In genomic region chr12:55715833-55716581, GRCh38 we compare ENCODE assay signal across 1 cellular context.
TF ChIP-seq lines count a peak whose summit lies in the region.

TSS of gene BLOC1S1 (plus strand) at chr12:55716046. CDS start at chr12:55716052, 6 bp downstream.

TF ChIP-seq in HEK293, 187 proteins besides CTCF, POLR2A, EP300 and RAD21 (continued from another document and continues in another):
- TF ChIP-seq, protein P1, sequence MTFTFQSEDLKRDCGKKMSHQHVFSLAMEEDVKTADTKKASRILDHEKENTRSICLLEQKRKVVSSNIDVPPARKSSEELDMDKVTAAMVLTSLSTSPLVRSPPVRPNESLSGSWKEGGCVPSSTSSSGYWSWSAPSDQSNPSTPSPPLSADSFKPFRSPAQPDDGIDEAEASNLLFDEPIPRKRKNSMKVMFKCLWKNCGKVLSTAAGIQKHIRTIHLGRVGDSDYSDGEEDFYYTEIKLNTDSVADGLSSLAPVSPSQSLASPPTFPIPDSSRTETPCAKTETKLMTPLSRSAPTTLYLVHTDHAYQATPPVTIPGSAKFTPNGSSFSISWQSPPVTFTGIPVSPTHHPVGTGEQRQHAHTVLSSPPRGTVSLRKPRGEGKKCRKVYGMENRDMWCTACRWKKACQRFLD (tag by site-specific recombination; IDR thresholded peaks at IDR 0.05): peak; percentile 95
- TF ChIP-seq ZNF423 (tag by site-specific recombination; IDR thresholded peaks at IDR 0.05): peak; percentile 81
- peak; percentile 89 for TF ChIP-seq ZNF692 (tag by site-specific recombination; IDR thresholded peaks at IDR 0.05)
- TF ChIP-seq, protein P2, sequence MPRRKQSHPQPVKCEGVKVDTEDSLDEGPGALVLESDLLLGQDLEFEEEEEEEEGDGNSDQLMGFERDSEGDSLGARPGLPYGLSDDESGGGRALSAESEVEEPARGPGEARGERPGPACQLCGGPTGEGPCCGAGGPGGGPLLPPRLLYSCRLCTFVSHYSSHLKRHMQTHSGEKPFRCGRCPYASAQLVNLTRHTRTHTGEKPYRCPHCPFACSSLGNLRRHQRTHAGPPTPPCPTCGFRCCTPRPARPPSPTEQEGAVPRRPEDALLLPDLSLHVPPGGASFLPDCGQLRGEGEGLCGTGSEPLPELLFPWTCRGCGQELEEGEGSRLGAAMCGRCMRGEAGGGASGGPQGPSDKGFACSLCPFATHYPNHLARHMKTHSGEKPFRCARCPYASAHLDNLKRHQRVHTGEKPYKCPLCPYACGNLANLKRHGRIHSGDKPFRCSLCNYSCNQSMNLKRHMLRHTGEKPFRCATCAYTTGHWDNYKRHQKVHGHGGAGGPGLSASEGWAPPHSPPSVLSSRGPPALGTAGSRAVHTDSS (tag by site-specific recombination; IDR thresholded peaks at IDR 0.05): no peak
- peak; percentile 34; the same call in 1 of the 2 replicates for TF ChIP-seq TSHZ1 (tag by site-specific recombination; IDR thresholded peaks at IDR 0.05; ENCODE audit: borderline replicate concordance)
- TF ChIP-seq, protein P3, sequence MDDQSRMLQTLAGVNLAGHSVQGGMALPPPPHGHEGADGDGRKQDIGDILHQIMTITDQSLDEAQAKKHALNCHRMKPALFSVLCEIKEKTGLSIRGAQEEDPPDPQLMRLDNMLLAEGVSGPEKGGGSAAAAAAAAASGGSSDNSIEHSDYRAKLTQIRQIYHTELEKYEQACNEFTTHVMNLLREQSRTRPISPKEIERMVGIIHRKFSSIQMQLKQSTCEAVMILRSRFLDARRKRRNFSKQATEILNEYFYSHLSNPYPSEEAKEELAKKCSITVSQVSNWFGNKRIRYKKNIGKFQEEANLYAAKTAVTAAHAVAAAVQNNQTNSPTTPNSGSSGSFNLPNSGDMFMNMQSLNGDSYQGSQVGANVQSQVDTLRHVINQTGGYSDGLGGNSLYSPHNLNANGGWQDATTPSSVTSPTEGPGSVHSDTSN (CRISPR knock-in tag; IDR thresholded peaks at IDR 0.05): no peak
- TF ChIP-seq ZNF701 (tag by site-specific recombination; IDR thresholded peaks at IDR 0.05): 0 out of 2 replicates have a peak, but pooled peaks have one; percentile 59
- TF ChIP-seq ZNF658 (tag by site-specific recombination; IDR thresholded peaks at IDR 0.05): no peak
- TF ChIP-seq ZNF580 (tag by site-specific recombination; IDR thresholded peaks at IDR 0.05): peak; percentile 95
- 0 out of 2 replicates have a peak, but pooled peaks have one; percentile 18 for TF ChIP-seq ZNF292 (tag by site-specific recombination; IDR thresholded peaks at IDR 0.05; ENCODE audit: borderline replicate concordance, low read depth)
- 0 out of 2 replicates have a peak, but pooled peaks have one; percentile 41 for TF ChIP-seq ZSCAN16 (tag by site-specific recombination; IDR thresholded peaks at IDR 0.05)
- no peak for TF ChIP-seq ZNF560 (tag by site-specific recombination; IDR thresholded peaks at IDR 0.05; ENCODE audit: borderline replicate concordance)
- TF ChIP-seq GLIS1 (tag by site-specific recombination; IDR thresholded peaks at IDR 0.05): peak; percentile 80
- TF ChIP-seq, protein P4, sequence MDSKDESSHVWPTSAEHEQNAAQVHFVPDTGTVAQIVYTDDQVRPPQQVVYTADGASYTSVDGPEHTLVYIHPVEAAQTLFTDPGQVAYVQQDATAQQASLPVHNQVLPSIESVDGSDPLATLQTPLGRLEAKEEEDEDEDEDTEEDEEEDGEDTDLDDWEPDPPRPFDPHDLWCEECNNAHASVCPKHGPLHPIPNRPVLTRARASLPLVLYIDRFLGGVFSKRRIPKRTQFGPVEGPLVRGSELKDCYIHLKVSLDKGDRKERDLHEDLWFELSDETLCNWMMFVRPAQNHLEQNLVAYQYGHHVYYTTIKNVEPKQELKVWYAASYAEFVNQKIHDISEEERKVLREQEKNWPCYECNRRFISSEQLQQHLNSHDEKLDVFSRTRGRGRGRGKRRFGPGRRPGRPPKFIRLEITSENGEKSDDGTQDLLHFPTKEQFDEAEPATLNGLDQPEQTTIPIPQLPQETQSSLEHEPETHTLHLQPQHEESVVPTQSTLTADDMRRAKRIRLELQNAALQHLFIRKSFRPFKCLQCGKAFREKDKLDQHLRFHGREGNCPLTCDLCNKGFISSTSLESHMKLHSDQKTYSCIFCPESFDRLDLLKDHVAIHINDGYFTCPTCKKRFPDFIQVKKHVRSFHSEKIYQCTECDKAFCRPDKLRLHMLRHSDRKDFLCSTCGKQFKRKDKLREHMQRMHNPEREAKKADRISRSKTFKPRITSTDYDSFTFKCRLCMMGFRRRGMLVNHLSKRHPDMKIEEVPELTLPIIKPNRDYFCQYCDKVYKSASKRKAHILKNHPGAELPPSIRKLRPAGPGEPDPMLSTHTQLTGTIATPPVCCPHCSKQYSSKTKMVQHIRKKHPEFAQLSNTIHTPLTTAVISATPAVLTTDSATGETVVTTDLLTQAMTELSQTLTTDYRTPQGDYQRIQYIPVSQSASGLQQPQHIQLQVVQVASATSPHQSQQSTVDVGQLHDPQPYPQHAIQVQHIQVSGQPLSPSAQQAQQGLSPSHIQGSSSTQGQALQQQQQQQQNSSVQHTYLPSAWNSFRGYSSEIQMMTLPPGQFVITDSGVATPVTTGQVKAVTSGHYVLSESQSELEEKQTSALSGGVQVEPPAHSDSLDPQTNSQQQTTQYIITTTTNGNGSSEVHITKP (tag by site-specific recombination; IDR thresholded peaks at IDR 0.05): no peak
- peak; percentile 95 for TF ChIP-seq ZNF610 (tag by site-specific recombination; IDR thresholded peaks at IDR 0.05; ENCODE audit: borderline replicate concordance)
- TF ChIP-seq, protein P5, sequence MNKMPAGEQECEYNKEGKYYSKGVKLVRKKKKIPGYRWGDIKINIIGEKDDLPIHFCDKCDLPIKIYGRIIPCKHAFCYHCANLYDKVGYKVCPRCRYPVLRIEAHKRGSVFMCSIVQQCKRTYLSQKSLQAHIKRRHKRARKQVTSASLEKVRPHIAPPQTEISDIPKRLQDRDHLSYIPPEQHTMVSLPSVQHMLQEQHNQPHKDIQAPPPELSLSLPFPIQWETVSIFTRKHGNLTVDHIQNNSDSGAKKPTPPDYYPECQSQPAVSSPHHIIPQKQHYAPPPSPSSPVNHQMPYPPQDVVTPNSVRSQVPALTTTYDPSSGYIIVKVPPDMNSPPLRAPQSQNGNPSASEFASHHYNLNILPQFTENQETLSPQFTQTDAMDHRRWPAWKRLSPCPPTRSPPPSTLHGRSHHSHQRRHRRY (tag by site-specific recombination; IDR thresholded peaks at IDR 0.05): 0 out of 2 replicates have a peak, but pooled peaks have one; percentile 33
- TF ChIP-seq ZNF146 (tag by site-specific recombination; IDR thresholded peaks at IDR 0.05): peak; percentile 77; the same call in 1 of the 2 replicates
- TF ChIP-seq ZNF777 (tag by site-specific recombination; IDR thresholded peaks at IDR 0.05; ENCODE audit: borderline replicate concordance): peak; percentile 83; the same call in 1 of the 2 replicates
- TF ChIP-seq ZNF366 (tag by site-specific recombination; conservative IDR thresholded peaks at IDR 0.05): peak; percentile 51
- peak; percentile 61; the same call in 1 of the 2 replicates for TF ChIP-seq ZNF302 (tag by site-specific recombination; IDR thresholded peaks at IDR 0.05; ENCODE audit: low read depth)
- TF ChIP-seq KLF16 (tag by site-specific recombination; IDR thresholded peaks at IDR 0.05): peak; percentile 100
- TF ChIP-seq ZBTB8A (tag by site-specific recombination; IDR thresholded peaks at IDR 0.05): peak; percentile 67
- TF ChIP-seq KLF8 (tag by site-specific recombination; IDR thresholded peaks at IDR 0.05): peak; percentile 99
- peak; percentile 28 for TF ChIP-seq FEZF1 (tag by site-specific recombination; IDR thresholded peaks at IDR 0.05)
- TF ChIP-seq ZBTB21 (tag by site-specific recombination; IDR thresholded peaks at IDR 0.05): peak; percentile 75
- TF ChIP-seq ZNF555 (tag by site-specific recombination; conservative IDR thresholded peaks at IDR 0.05): no peak
- TF ChIP-seq BCL11A (tag by site-specific recombination; IDR thresholded peaks at IDR 0.05; ENCODE audit: low read depth): no peak
- TF ChIP-seq YY2 (tag by site-specific recombination; IDR thresholded peaks at IDR 0.05): peak; percentile 76
- TF ChIP-seq ZNF202 (tag by site-specific recombination; IDR thresholded peaks at IDR 0.05; ENCODE audit: borderline replicate concordance): no peak
- no peak for TF ChIP-seq HOXA7 (CRISPR knock-in tag; IDR thresholded peaks at IDR 0.05; ENCODE audit: borderline replicate concordance)
- peak; percentile 80 for TF ChIP-seq ZNF76 (tag by site-specific recombination; IDR thresholded peaks at IDR 0.05; ENCODE audit: borderline replicate concordance, low read depth)
- TF ChIP-seq ZSCAN23 (tag by site-specific recombination; IDR thresholded peaks at IDR 0.05): peak; percentile 69
- TF ChIP-seq ZBTB10 (tag by site-specific recombination; IDR thresholded peaks at IDR 0.05): peak; percentile 79
- TF ChIP-seq GLI2 (tag by site-specific recombination; IDR thresholded peaks at IDR 0.05; ENCODE audit: borderline replicate concordance, low read depth): no peak
- peak; percentile 45; the same call in 1 of the 2 replicates for TF ChIP-seq ZNF184 (tag by site-specific recombination; IDR thresholded peaks at IDR 0.05)
- TF ChIP-seq ZNF214 (tag by site-specific recombination; IDR thresholded peaks at IDR 0.05; ENCODE audit: borderline replicate concordance): no peak
- peak; percentile 99 for TF ChIP-seq PATZ1 (tag by site-specific recombination; IDR thresholded peaks at IDR 0.05)
- TF ChIP-seq ZNF510 (tag by site-specific recombination; IDR thresholded peaks at IDR 0.05; ENCODE audit: insufficient replicate concordance): no peak
- no peak for TF ChIP-seq ZNF112 (tag by site-specific recombination; IDR thresholded peaks at IDR 0.05)
- peak; percentile 98 for TF ChIP-seq ZBTB48 (tag by site-specific recombination; IDR thresholded peaks at IDR 0.05)
